In genomic region chr9:133528887-133529262, GRCh38 we compare ENCODE assay signal across 1 cellular context.
TF ChIP-seq lines count a peak whose summit lies in the region.

No MANE protein-coding gene starts in this region.

TF ChIP-seq in HepG2, 621 proteins besides CTCF, POLR2A, EP300 and RAD21:
- TF ChIP-seq ZNF788 (CRISPR knock-in tag; IDR thresholded peaks at IDR 0.05; ENCODE audit: borderline replicate concordance) (no peak), AHR (CRISPR knock-in tag; IDR thresholded peaks at IDR 0.05) (no peak), HOMEZ (CRISPR knock-in tag; IDR thresholded peaks at IDR 0.05; ENCODE audit: low read depth) (no peak), ZNF629 (CRISPR knock-in tag; conservative IDR thresholded peaks at IDR 0.05) (peak; percentile 36; the same call in 1 of the 2 replicates)
